ENCODE assay signal across 10 cellular contexts in genomic region chr11:47577460-47578041, GRCh38. TPM values are rescaled to one million over a fixed set of nuclear protein-coding genes. Genes with fewer than 3 reads are reported as not detected.
DNase-seq lines count a peak whose midpoint lies in the region; TF ChIP-seq lines count a peak whose summit lies in the region.
"Had no signal": no experiment of that assay in that cellular context is flagged by ENCODE, and none has a peak within 500 bp of the region (broad histone marks: within the 10 kb centered on the region; RNA-seq: fewer than 3 reads in every experiment).

No MANE protein-coding gene starts in this region.

- peaks cover 58% of the 10 kb centered on the region for H3K36me3 ChIP-seq in SK-N-MC (ENCODE audit: insufficient read depth, low read length)
- peaks cover 23 to 75% (median 24%) of the 10 kb centered on the region in 3 donors for H3K36me3 ChIP-seq in esophagus squamous epithelium
- peaks cover 27 to 59% (median 36%) of the 10 kb centered on the region in 4 donors for H3K36me3 ChIP-seq in sigmoid colon

- H3K9me3 ChIP-seq in SK-N-MC (ENCODE audit: low read depth, low read length): no peaks in the 10 kb centered on the region
- H3K9me3 ChIP-seq in esophagus squamous epithelium: no peaks in the 10 kb centered on the region
- H3K9me3 ChIP-seq in sigmoid colon: no peaks in the 10 kb centered on the region

- H3K4me3 ChIP-seq in GM12865 (ENCODE audit: low read depth, low read length) (peak overlapping the region; percentile 86), SK-N-MC (peak overlapping the region; percentile 96), esophagus squamous epithelium (peak overlapping the region in 3 of 4 donors; percentile 88 to 97 (median 97)), sigmoid colon (peak overlapping the region in 3 of 4 donors; percentile 93 to 94 (median 93))

- H3K4me1 ChIP-seq in esophagus squamous epithelium (peaks cover 11 to 48% (median 23%) of the 10 kb centered on the region in 3 donors), sigmoid colon (peaks cover 0 to 38% (median 26%) of the 10 kb centered on the region in 4 donors)

- intact Hi-C loops in esophagus squamous epithelium (cut with DNase I): no loop called here
- intact Hi-C loops in sigmoid colon (cut with DNase I): loop anchor here (5.0 kb wide), 1 partner anchor 170 kb away; the partner anchor contains the start of gene SLC39A13

- no peak for TF ChIP-seq EP300 in sigmoid colon (IDR thresholded peaks at IDR 0.05)

- no peaks in the 10 kb centered on the region for H3K27me3 ChIP-seq in esophagus squamous epithelium
- H3K27me3 ChIP-seq in sigmoid colon: no peaks in the 10 kb centered on the region

- H3K9ac ChIP-seq in SK-N-MC (ENCODE audit: insufficient read length): peak overlapping the region; percentile 18

- 70% methylated on average over 9 to 11 of the region's 13 CpGs for WGBS in esophagus squamous epithelium, 2 donors
- 83 to 86% methylated on average over 13 of the region's 13 CpGs for WGBS in sigmoid colon, 2 donors

- no peak for TF ChIP-seq CTCF in GM12865 (IDR thresholded peaks at IDR 0.05; ENCODE audit: insufficient read depth, low read depth, low read length, missing control alignments)
- no peak for TF ChIP-seq CTCF in esophagus squamous epithelium (IDR thresholded peaks at IDR 0.05)
- TF ChIP-seq CTCF in sigmoid colon (IDR thresholded peaks at IDR 0.05): no peak

- TF ChIP-seq POLR2A in esophagus squamous epithelium (IDR thresholded peaks at IDR 0.05): no peak
- no peak for TF ChIP-seq POLR2A in sigmoid colon (IDR thresholded peaks at IDR 0.05)

- DNase-seq in GM12865 (ENCODE audit: low read depth): no peak
- no peak for DNase-seq in SK-N-MC (ENCODE audit: low read depth, low spot score)
- no peak for DNase-seq in esophagus squamous epithelium (lab: John Stamatoyannopoulos, UW)
- no peak for DNase-seq in sigmoid colon
- no peak for DNase-seq in NK-92 (lab: John Stamatoyannopoulos, UW; ENCODE audit: unreplicated experiment)
- no peak for DNase-seq in islet precursor cell
- no peak for DNase-seq in A172 (ENCODE audit: low spot score)
- no peak for DNase-seq in NAMALWA (ENCODE audit: low spot score)

- H3K27ac ChIP-seq in SK-N-MC (no peak overlapping the region), esophagus squamous epithelium (no peak overlapping the region), sigmoid colon (peak overlapping the region in 3 of 4 donors; percentile 87 to 89 (median 88))

RNA-seq across cellular contexts. Expression of gene KBTBD4, which starts 1.2 kb away (rescaled TPM):
- total RNA-seq in esophagus squamous epithelium (10 to 100 TPM; 12.4 to 22.7 (median 16.0) TPM), sigmoid colon (10 to 100 TPM; 13.3 to 29.9 (median 23.5) TPM)
- polyA plus RNA-seq in sigmoid colon: 10 to 100 TPM; 11.3 to 15.9 (median 12.6) TPM
- total RNA-seq in A172 (2014; rRNA removed; shearing (Covaris generic)): 44.7 and 60.4 TPM in 2 replicates

RNA-seq across cellular contexts. Expression of gene NDUFS3, which starts 1.3 kb away (rescaled TPM):
- total RNA-seq in esophagus squamous epithelium: 10 to 100 TPM; 65.5 to 89.9 (median 83.6) TPM
- 100 to 1,000 TPM in 2 of 4 donors, 10 to 100 TPM in 2; 74.4 to 106 (median 91.7) TPM for total RNA-seq in sigmoid colon
- 100 to 1,000 TPM; 229 to 323 (median 268) TPM for polyA plus RNA-seq in sigmoid colon
- 152 and 165 TPM in 2 replicates for total RNA-seq in A172 (2014; rRNA removed; shearing (Covaris generic))

RNA-seq across cellular contexts. Expression of gene FAM180B, which starts 8.9 kb away (rescaled TPM):
- total RNA-seq in esophagus squamous epithelium: not detected
- total RNA-seq in sigmoid colon: 1 to 10 TPM in 1 of 4 donors, under 1 TPM in 2, not detected in 1; 0.36 to 1.4 (median 0.41) TPM
- under 1 TPM in 2 of 3 donors, not detected in 1; 0.12 to 0.60 TPM for polyA plus RNA-seq in sigmoid colon
- not detected in 2 replicates for total RNA-seq in A172 (2014; rRNA removed; shearing (Covaris generic))
- total RNA-seq: bronchial epithelial cell, NCI-H460 had no signal

RNA-seq across cellular contexts. Expression of gene PTPMT1, which starts 12.2 kb away (rescaled TPM):
- total RNA-seq in esophagus squamous epithelium: 10 to 100 TPM; 67.7 to 92.3 (median 78.7) TPM
- total RNA-seq in sigmoid colon: 100 to 1,000 TPM in 3 of 4 donors, 10 to 100 TPM in 1; 100.0 to 152 (median 130) TPM
- polyA plus RNA-seq in sigmoid colon: 10 to 100 TPM; 31.0 to 43.1 (median 37.2) TPM
- 225 and 253 TPM in 2 replicates for total RNA-seq in A172 (2014; rRNA removed; shearing (Covaris generic))

RNA-seq across cellular contexts. Expression of gene C1QTNF4, which starts 16.7 kb away (rescaled TPM):
- total RNA-seq in esophagus squamous epithelium (under 1 TPM in 3 of 4 donors, not detected in 1; 0.35 to 0.57 (median 0.41) TPM), sigmoid colon (10 to 100 TPM in 1 of 4 donors, 1 to 10 TPM in 3; 6.1 to 15.5 (median 6.5) TPM)
- polyA plus RNA-seq in sigmoid colon: 1 to 10 TPM in 2 of 3 donors, not detected in 1; 1.3 to 1.8 TPM
- not detected in 2 replicates for total RNA-seq in A172 (2014; rRNA removed; shearing (Covaris generic))
- total RNA-seq: NCI-H460 had no signal

Comparison
In these comparisons a context has a peak if more than half of its experiments do, and no peak if none do; other contexts are left out.
1. H3K27ac ChIP-seq: peak in sigmoid colon (3 of 4); none in SK-N-MC (single experiment) and esophagus squamous epithelium (0 of 4).
2. Peak in every context shown above with its lines, with median percentiles within 50 percentile points of each other: H3K4me3 ChIP-seq.